ENCODE assay signal across 20 cellular contexts in the genomic region with DNA sequence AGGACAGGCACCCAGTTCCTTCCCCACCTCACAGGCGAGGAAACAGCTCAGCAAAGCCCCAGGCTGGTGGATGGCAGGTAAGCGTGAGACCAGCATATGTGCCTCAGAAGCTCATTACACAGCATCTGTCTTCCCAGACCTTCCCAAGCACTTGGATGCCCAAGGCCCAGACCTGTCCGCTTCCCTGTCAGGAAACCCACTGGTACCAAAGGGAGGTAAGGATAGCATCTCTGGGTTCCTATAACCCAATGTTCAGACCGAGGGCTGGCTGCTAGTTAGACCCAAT. TPM values are rescaled to one million over a fixed set of nuclear protein-coding genes. Genes with fewer than 3 reads are reported as not detected.
DNase-seq lines count a peak whose midpoint lies in the region; ATAC-seq and TF ChIP-seq lines count a peak whose summit lies in the region.
"Had no signal": no experiment of that assay in that cellular context is flagged by ENCODE, and none has a peak within 500 bp of the region (broad histone marks: within the 10 kb centered on the region; RNA-seq: fewer than 3 reads in every experiment).

No MANE protein-coding gene starts in this region.

- TF ChIP-seq CTCF in natural killer cell (IDR thresholded peaks at IDR 0.05) = no peak
- TF ChIP-seq CTCF in endodermal cell (conservative IDR thresholded peaks at IDR 0.05) = no peak
- no peak for TF ChIP-seq CTCF in osteoblast (IDR thresholded peaks at IDR 0.05; ENCODE audit: extremely low read depth, low read depth, low read length)

- H3K27ac ChIP-seq in endodermal cell (ENCODE audit: low read depth, low read length) = no peak overlapping the region
- no peak overlapping the region for H3K27ac ChIP-seq in osteoblast (ENCODE audit: low read depth, low read length)
- H3K27ac ChIP-seq: KMS-11 had no signal

- peaks cover 4% of the 10 kb centered on the region for H3K4me1 ChIP-seq in endodermal cell (ENCODE audit: control insufficient read depth, insufficient read depth, low read length)
- H3K4me1 ChIP-seq in osteoblast (ENCODE audit: insufficient read depth, low read length) = peaks cover 13% of the 10 kb centered on the region

- no peaks in the 10 kb centered on the region for H3K27me3 Mint-ChIP-seq in natural killer cell treated with Interleukin-12 subunit alpha and Interleukin-12 subunit beta and Interleukin-15 and Interleukin-18, amount 100 ng/mL, for 72 hours
- H3K27me3 Mint-ChIP-seq in natural killer cell (ENCODE audit: low read depth in 2 of 2) = no peaks in the 10 kb centered on the region
- no peaks in the 10 kb centered on the region for H3K27me3 Mint-ChIP-seq in endodermal cell (ENCODE audit: insufficient read depth)
- H3K27me3 Mint-ChIP-seq: CD4-positive, CD25-positive, alpha-beta regulatory T cell had no signal

- peaks cover 12% of the 10 kb centered on the region for H3K36me3 Mint-ChIP-seq in natural killer cell treated with Interleukin-12 subunit alpha and Interleukin-12 subunit beta and Interleukin-15 and Interleukin-18, amount 100 ng/mL, for 72 hours
- H3K36me3 Mint-ChIP-seq in natural killer cell = peaks cover 10% of the 10 kb centered on the region
- peaks cover 60% of the 10 kb centered on the region for H3K36me3 Mint-ChIP-seq in endodermal cell (ENCODE audit: low read depth)

- H3K4me1 Mint-ChIP-seq in natural killer cell treated with Interleukin-12 subunit alpha and Interleukin-12 subunit beta and Interleukin-15 and Interleukin-18, amount 100 ng/mL, for 72 hours (ENCODE audit: low read depth in 2 of 2) = peaks cover 3 to 10% of the 10 kb centered on the region in 2 donors
- H3K4me1 Mint-ChIP-seq in natural killer cell (peaks cover 0 to 5% of the 10 kb centered on the region in 2 donors), endodermal cell (peaks cover 8% of the 10 kb centered on the region)

- H3K9me3 Mint-ChIP-seq in natural killer cell treated with Interleukin-12 subunit alpha and Interleukin-12 subunit beta and Interleukin-15 and Interleukin-18, amount 100 ng/mL, for 72 hours = no peaks in the 10 kb centered on the region
- no peaks in the 10 kb centered on the region for H3K9me3 Mint-ChIP-seq in natural killer cell
- no peaks in the 10 kb centered on the region for H3K9me3 Mint-ChIP-seq in endodermal cell
- H3K9me3 Mint-ChIP-seq: CD4-positive, CD25-positive, alpha-beta regulatory T cell had no signal

- DNase-seq in natural killer cell treated with Interleukin-12 subunit alpha and Interleukin-12 subunit beta and Interleukin-15 and Interleukin-18, amount 100 ng/mL, for 72 hours (ENCODE audit: low spot score) = peak; percentile 46
- no peak for DNase-seq in natural killer cell
- peak; percentile 17 for DNase-seq in endodermal cell
- peak; percentile 72 for DNase-seq in osteoblast (ENCODE audit: insufficient read length, low spot score, missing footprints)
- no peak for DNase-seq in SW480 (ENCODE audit: low spot score)
- DNase-seq in retina = no peak
- DNase-seq: CD4-positive, CD25-positive, alpha-beta regulatory T cell; COR-L47; DMS79; IMR-90; NCI-H1105; NCI-H146; NCI-H2029; NCI-H226; NCI-H510A treated with DMSO at 0.1 percent for 48 hours; NCI-H774; NK-92 treated with Interleukin-12 subunit alpha and Interleukin-12 subunit beta, amount 100 ng/mL, for 24 hours had no signal

- H3K27me3 ChIP-seq in endodermal cell (ENCODE audit: control insufficient read depth, insufficient read depth, low read length, poor library complexity, severe bottlenecking) = no peaks in the 10 kb centered on the region
- no peaks in the 10 kb centered on the region for H3K27me3 ChIP-seq in osteoblast (ENCODE audit: insufficient read depth, low read length)

- H3K4me2 ChIP-seq in osteoblast (ENCODE audit: insufficient read depth, low read length) = no peak overlapping the region
- H3K4me2 ChIP-seq: KMS-11 had no signal

- intact Hi-C loops in natural killer cell (cut with micrococcal nuclease) = no loop called here

- H3K36me3 ChIP-seq in endodermal cell (ENCODE audit: control insufficient read depth, insufficient read depth, low read length) = peaks cover 69% of the 10 kb centered on the region
- H3K36me3 ChIP-seq in osteoblast (ENCODE audit: insufficient read depth, low read length) = peaks cover 67% of the 10 kb centered on the region

- H4K20me1 ChIP-seq in osteoblast (ENCODE audit: insufficient read depth, low read length) = peaks cover 67% of the 10 kb centered on the region

- ATAC-seq in natural killer cell treated with Interleukin-12 subunit alpha and Interleukin-12 subunit beta and Interleukin-15 and Interleukin-18, amount 100 ng/mL, for 72 hours = no peak
- no peak for ATAC-seq in natural killer cell
- ATAC-seq in GM18520 (IDR thresholded peaks at IDR 0.05; ENCODE audit: unreplicated experiment) = no peak
- ATAC-seq: Panc1 had no signal

- WGBS in endodermal cell (ENCODE audit: insufficient coverage in 1 of 2, insufficient read length in 1 of 2), 2 experiments = 93 to 100% methylated on average over 3 to 4 of the region's 4 CpGs

- H3K9ac ChIP-seq in endodermal cell (ENCODE audit: extremely low read depth, low read length, poor library complexity, severe bottlenecking) = no peak overlapping the region
- H3K9ac ChIP-seq: KMS-11 had no signal

- H3K9me3 ChIP-seq in endodermal cell (ENCODE audit: control insufficient read depth, low read length) = no peaks in the 10 kb centered on the region
- no peaks in the 10 kb centered on the region for H3K9me3 ChIP-seq in osteoblast (ENCODE audit: low read depth, low read length)

- no peak overlapping the region for H3K4me3 Mint-ChIP-seq in natural killer cell treated with Interleukin-12 subunit alpha and Interleukin-12 subunit beta and Interleukin-15 and Interleukin-18, amount 100 ng/mL, for 72 hours
- H3K4me3 Mint-ChIP-seq in natural killer cell (no peak overlapping the region), endodermal cell (no peak overlapping the region)

- H3K27ac Mint-ChIP-seq in natural killer cell treated with Interleukin-12 subunit alpha and Interleukin-12 subunit beta and Interleukin-15 and Interleukin-18, amount 100 ng/mL, for 72 hours = no peak overlapping the region
- H3K27ac Mint-ChIP-seq in natural killer cell = no peak overlapping the region
- no peak overlapping the region for H3K27ac Mint-ChIP-seq in endodermal cell

- no peak overlapping the region for H2AFZ ChIP-seq in osteoblast (ENCODE audit: low read length)

- H3K4me3 ChIP-seq in endodermal cell (ENCODE audit: low read length) (no peak overlapping the region), osteoblast (ENCODE audit: insufficient read depth, low read length) (no peak overlapping the region)

- H3K79me2 ChIP-seq in osteoblast (ENCODE audit: insufficient read depth, low read length) = peaks cover 89% of the 10 kb centered on the region

RNA-seq across cellular contexts. Expression of gene POFUT2, which starts 3.3 kb away (rescaled TPM):
- 10 to 100 TPM; 16.5 to 23.5 TPM for total RNA-seq in natural killer cell treated with Interleukin-12 subunit alpha and Interleukin-12 subunit beta and Interleukin-15 and Interleukin-18, amount 100 ng/mL, for 72 hours
- total RNA-seq in natural killer cell = 10 to 100 TPM; 41.4 to 46.0 (median 43.3) TPM
- total RNA-seq in endodermal cell = 10 to 100 TPM; 49.0 to 73.3 TPM
- polyA plus RNA-seq in endodermal cell (2013, experiment 1 of 2) = 55.1 TPM
- 46.9 TPM for polyA plus RNA-seq in endodermal cell (2013, experiment 2 of 2)
- total RNA-seq in osteoblast = 35.8 and 39.2 TPM in 2 replicates

Comparison
In these comparisons a context has a peak if more than half of its experiments do, and no peak if none do; other contexts are left out.
1. DNase-seq: peak in natural killer cell treated with Interleukin-12 subunit alpha and Interleukin-12 subunit beta and Interleukin-15 and Interleukin-18, amount 100 ng/mL, for 72 hours (single experiment), endodermal cell (single experiment) and osteoblast (single experiment); none in natural killer cell (single experiment), SW480 (single experiment) and retina (single experiment).